17 cellular contexts compared by ENCODE assay signal in genomic region chr11:665062-665706, GRCh38. TPM values are rescaled to one million over a fixed set of nuclear protein-coding genes. Genes with fewer than 3 reads are reported as not detected.
DNase-seq lines count a peak whose midpoint lies in the region; ATAC-seq and TF ChIP-seq lines count a peak whose summit lies in the region.
"Had no signal": no experiment of that assay in that cellular context is flagged by ENCODE, and none has a peak within 500 bp of the region (broad histone marks: within the 10 kb centered on the region; RNA-seq: fewer than 3 reads in every experiment).

No MANE protein-coding gene starts in this region.

- no peak for TF ChIP-seq CTCF in heart left ventricle (IDR thresholded peaks at IDR 0.05)
- no peak for TF ChIP-seq CTCF in endothelial cell (IDR thresholded peaks at IDR 0.05; ENCODE audit: unreplicated experiment)
- no peak for TF ChIP-seq CTCF in osteocyte (IDR thresholded peaks at IDR 0.05)

- H3K36me3 Mint-ChIP-seq in endothelial cell (ENCODE audit: low read depth, unreplicated experiment), result peaks cover 23% of the 10 kb centered on the region
- H3K36me3 Mint-ChIP-seq in osteocyte (ENCODE audit: unreplicated experiment), result peaks cover 24% of the 10 kb centered on the region

- peaks cover 0 to 10% (median 2%) of the 10 kb centered on the region in 12 donors for H3K4me1 ChIP-seq in heart left ventricle

- WGBS in heart left ventricle, 4 donors, result 72 to 82% (median 79%) methylated on average over 9 to 15 of the region's 15 CpGs

- no peak overlapping the region for H3K4me3 ChIP-seq in heart left ventricle
- H3K4me3 ChIP-seq: A549, mucosa of descending colon had no signal

- H3K27ac ChIP-seq in heart left ventricle, result peak overlapping the region in 8 of 12 donors; percentile 2 to 54 (median 11)

- peaks cover 6% of the 10 kb centered on the region for H3K27me3 Mint-ChIP-seq in endothelial cell (ENCODE audit: unreplicated experiment)
- H3K27me3 Mint-ChIP-seq in osteocyte (ENCODE audit: unreplicated experiment), result no peaks in the 10 kb centered on the region
- H3K27me3 Mint-ChIP-seq: progenitor cell of endocrine pancreas had no signal

- peaks cover 0 to 41% (median 13%) of the 10 kb centered on the region in 9 donors for H3K36me3 ChIP-seq in heart left ventricle

- DNase-seq in heart left ventricle (no peak), cardiac septum (ENCODE audit: low spot score) (no peak), endothelial cell (ENCODE audit: low spot score) (no peak), osteocyte (ENCODE audit: extremely low spot score, unreplicated experiment) (no peak), DMS 273 (lab: John Stamatoyannopoulos, UW; ENCODE audit: unreplicated experiment) (no peak), D341Med (ENCODE audit: low spot score) (no peak)
- DNase-seq: activated CD4-positive, alpha-beta T cell treated with anti-CD3 and anti-CD28 coated beads, Interleukin-2, amount 50 U/mL, for 4 hours; GOT3; islet precursor cell; Karpas-422; NCI-H187 treated with DMSO at 0.1 percent for 48 hours; T1000 had no signal

- ATAC-seq in heart left ventricle (peak in 1 of 4 donors; percentile 16), HG03457 (IDR thresholded peaks at IDR 0.05; ENCODE audit: unreplicated experiment) (no peak), HG02852 (IDR thresholded peaks at IDR 0.05; ENCODE audit: unreplicated experiment) (no peak)
- ATAC-seq: A549 had no signal

- H3K9me3 Mint-ChIP-seq in endothelial cell (ENCODE audit: unreplicated experiment) (no peaks in the 10 kb centered on the region), osteocyte (ENCODE audit: unreplicated experiment) (no peaks in the 10 kb centered on the region)

- no peaks in the 10 kb centered on the region for H3K27me3 ChIP-seq in heart left ventricle

- H3K9me3 ChIP-seq in heart left ventricle, result no peaks in the 10 kb centered on the region
- H3K9me3 ChIP-seq: A549, mucosa of descending colon had no signal

- H3K4me3 Mint-ChIP-seq in endothelial cell (ENCODE audit: unreplicated experiment) (peak overlapping the region; percentile 69), osteocyte (ENCODE audit: unreplicated experiment) (no peak overlapping the region)

- H3K27ac Mint-ChIP-seq in endothelial cell (ENCODE audit: unreplicated experiment), result no peak overlapping the region
- peak overlapping the region; percentile 76 for H3K27ac Mint-ChIP-seq in osteocyte (ENCODE audit: unreplicated experiment)
- H3K27ac Mint-ChIP-seq: progenitor cell of endocrine pancreas had no signal

- intact Hi-C loops in heart left ventricle (cut with DNase I) (loop anchor here in 1 of 10 donors (10.0 kb wide), 1 partner anchor 60 kb away; no protein-coding TSS in a partner anchor), cardiac septum (cut with DNase I) (no loop called here)

- H3K4me1 Mint-ChIP-seq in endothelial cell (ENCODE audit: unreplicated experiment), result no peaks in the 10 kb centered on the region
- peaks cover 11% of the 10 kb centered on the region for H3K4me1 Mint-ChIP-seq in osteocyte (ENCODE audit: unreplicated experiment)

- TF ChIP-seq POLR2A in heart left ventricle (IDR thresholded peaks at IDR 0.05), result no peak

RNA-seq across cellular contexts. Expression of gene DRD4, which starts 28.1 kb away (rescaled TPM):
- total RNA-seq in heart left ventricle, result 1 to 10 TPM in 1 of 9 donors, under 1 TPM in 5, not detected in 3; 0.20 to 1.0 (median 0.48) TPM
- under 1 TPM in 1 of 2 donors, not detected in 1; 0.07 TPM for polyA plus RNA-seq in heart left ventricle
- total RNA-seq in cardiac septum, result 0.81 TPM
- 0.33 TPM for total RNA-seq in endothelial cell (ENCODE audit: unreplicated experiment)
- total RNA-seq in osteocyte, result 1.7 and 1.8 TPM in 2 replicates
- polyA plus RNA-seq: A549 had no signal

RNA-seq across cellular contexts. Expression of gene DEAF1, which starts 29.8 kb away (rescaled TPM):
- total RNA-seq in heart left ventricle, result 10 to 100 TPM; 11.8 to 25.6 (median 15.1) TPM
- polyA plus RNA-seq in heart left ventricle, result 10 to 100 TPM; 14.3 to 17.8 TPM
- 21.3 TPM for total RNA-seq in cardiac septum
- 118 TPM for total RNA-seq in endothelial cell (ENCODE audit: unreplicated experiment)
- total RNA-seq in osteocyte, result 113 and 121 TPM in 2 replicates

RNA-seq across cellular contexts. Expression of gene TMEM80, which starts 30.4 kb away (rescaled TPM):
- total RNA-seq in heart left ventricle (10 to 100 TPM in 7 of 9 donors, 1 to 10 TPM in 2; 8.9 to 18.2 (median 15.0) TPM), cardiac septum (15.5 TPM), endothelial cell (ENCODE audit: unreplicated experiment) (22.9 TPM), osteocyte (43.9 and 45.2 TPM in 2 replicates)
- polyA plus RNA-seq in heart left ventricle, result 10 to 100 TPM in 1 of 2 donors, 1 to 10 TPM in 1; 8.0 to 14.9 TPM

RNA-seq across cellular contexts. Expression of gene SCT, which starts 38.2 kb away (rescaled TPM):
- under 1 TPM in 1 of 9 donors, not detected in 8; 0.81 TPM for total RNA-seq in heart left ventricle
- polyA plus RNA-seq in heart left ventricle, result not detected
- not detected for total RNA-seq in cardiac septum
- total RNA-seq in endothelial cell (ENCODE audit: unreplicated experiment), result 1.8 TPM
- total RNA-seq in osteocyte, result not detected in 2 replicates
- polyA plus RNA-seq: A549 had no signal

RNA-seq across cellular contexts. Expression of gene CDHR5, which starts 40.4 kb away (rescaled TPM):
- total RNA-seq in heart left ventricle, result not detected
- polyA plus RNA-seq in heart left ventricle, result under 1 TPM in 1 of 2 donors, not detected in 1; 0.07 TPM
- not detected for total RNA-seq in cardiac septum
- not detected for total RNA-seq in endothelial cell (ENCODE audit: unreplicated experiment)
- total RNA-seq in osteocyte, result not detected in 2 replicates
